In the genomic region with DNA sequence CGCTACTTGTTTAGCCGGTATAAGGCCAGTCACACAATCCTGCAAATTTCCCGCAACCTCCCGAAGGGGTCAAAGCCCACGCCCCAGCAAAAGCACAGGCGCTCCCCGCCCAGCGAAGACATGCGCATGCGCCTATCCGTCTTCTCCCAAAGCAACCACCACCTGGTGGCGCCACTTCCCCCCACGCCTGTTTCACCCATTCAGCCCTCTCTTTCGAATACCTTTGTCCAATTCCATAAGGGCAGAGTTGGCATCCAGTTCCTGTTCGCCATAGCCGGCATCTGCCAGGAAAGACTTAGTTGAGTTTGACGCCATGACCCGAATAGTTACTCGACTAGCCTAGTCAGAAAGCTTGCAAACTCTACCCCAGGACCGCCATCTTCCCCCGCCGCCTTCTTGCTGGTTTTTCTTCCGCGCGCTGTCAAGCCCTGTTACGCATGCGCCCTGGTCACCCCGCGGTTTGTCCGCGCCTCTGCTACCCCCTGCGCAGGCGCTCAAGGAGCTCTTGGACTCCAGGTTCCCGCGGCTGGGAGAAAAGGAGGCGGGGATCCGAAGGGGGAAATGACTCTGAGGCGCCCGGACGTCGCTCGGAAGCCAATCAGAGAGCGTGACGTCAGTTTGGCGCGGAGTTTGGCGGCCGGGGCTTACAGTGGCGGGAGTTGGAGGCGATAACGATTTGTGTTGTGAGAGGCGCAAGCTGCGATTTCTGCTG, we compare ENCODE assay signal across 1 cellular context.
TF ChIP-seq lines count a peak whose summit lies in the region.

A gene with protein sequence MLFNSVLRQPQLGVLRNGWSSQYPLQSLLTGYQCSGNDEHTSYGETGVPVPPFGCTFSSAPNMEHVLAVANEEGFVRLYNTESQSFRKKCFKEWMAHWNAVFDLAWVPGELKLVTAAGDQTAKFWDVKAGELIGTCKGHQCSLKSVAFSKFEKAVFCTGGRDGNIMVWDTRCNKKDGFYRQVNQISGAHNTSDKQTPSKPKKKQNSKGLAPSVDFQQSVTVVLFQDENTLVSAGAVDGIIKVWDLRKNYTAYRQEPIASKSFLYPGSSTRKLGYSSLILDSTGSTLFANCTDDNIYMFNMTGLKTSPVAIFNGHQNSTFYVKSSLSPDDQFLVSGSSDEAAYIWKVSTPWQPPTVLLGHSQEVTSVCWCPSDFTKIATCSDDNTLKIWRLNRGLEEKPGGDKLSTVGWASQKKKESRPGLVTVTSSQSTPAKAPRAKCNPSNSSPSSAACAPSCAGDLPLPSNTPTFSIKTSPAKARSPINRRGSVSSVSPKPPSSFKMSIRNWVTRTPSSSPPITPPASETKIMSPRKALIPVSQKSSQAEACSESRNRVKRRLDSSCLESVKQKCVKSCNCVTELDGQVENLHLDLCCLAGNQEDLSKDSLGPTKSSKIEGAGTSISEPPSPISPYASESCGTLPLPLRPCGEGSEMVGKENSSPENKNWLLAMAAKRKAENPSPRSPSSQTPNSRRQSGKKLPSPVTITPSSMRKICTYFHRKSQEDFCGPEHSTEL (plus strand): TSS at position 626 of the 712 bp plus-strand sequence. CDS start 143 bp downstream, outside the sequence.
TSS of gene INTS7 (minus strand) at position 435 of the 712 bp plus-strand sequence. CDS start at position 315, 120 bp downstream.

TF ChIP-seq in GM12878, 131 proteins besides CTCF, POLR2A, EP300 and RAD21 (continued from another document and continues in another):
- TF ChIP-seq USF2 (IDR thresholded peaks at IDR 0.05; ENCODE audit: borderline replicate concordance, low read depth, low read length) (no peak), TCF12 (IDR thresholded peaks at IDR 0.05; ENCODE audit: low read depth, low read length) (peak; percentile 36; the same call in 1 of the 2 replicates), ZNF274 (IDR thresholded peaks at IDR 0.05; ENCODE audit: insufficient read depth, insufficient read length) (no peak), SPI1 (IDR thresholded peaks at IDR 0.05; ENCODE audit: borderline replicate concordance, insufficient read depth, low read depth, low read length) (peak; percentile 55; the same call in 1 of the 2 replicates), SP1 (IDR thresholded peaks at IDR 0.05; ENCODE audit: low read depth, low read length) (peak; percentile 81), RBBP5 (conservative IDR thresholded peaks at IDR 0.05) (no peak), SREBF1 (IDR thresholded peaks at IDR 0.05; ENCODE audit: low read length) (no peak), POLR2AphosphoS2 (IDR thresholded peaks at IDR 0.05; ENCODE audit: low read depth, low read length) (peak; percentile 86), CUX1 (IDR thresholded peaks at IDR 0.05; ENCODE audit: insufficient replicate concordance, low read depth, low read length) (peak; percentile 19), BMI1 (IDR thresholded peaks at IDR 0.05; ENCODE audit: borderline replicate concordance) (no peak), PAX8 (IDR thresholded peaks at IDR 0.05) (peak; percentile 81), IRF4 (IDR thresholded peaks at IDR 0.05; ENCODE audit: low read depth, low read length) (no peak), ATF2 (IDR thresholded peaks at IDR 0.05; ENCODE audit: low read length) (no peak), MEF2A (IDR thresholded peaks at IDR 0.05; ENCODE audit: insufficient read depth, low read depth, low read length) (no peak), CBFB (IDR thresholded peaks at IDR 0.05; ENCODE audit: low read depth) (peak; percentile 41; the same call in 1 of the 2 replicates), SRF (IDR thresholded peaks at IDR 0.05; ENCODE audit: low read depth in 2 of 2, low read length in 2 of 2) (no peak), HSF1 (IDR thresholded peaks at IDR 0.05; ENCODE audit: low read depth, low read length) (peak; percentile 43; the same call in 1 of the 2 replicates), NFYA (IDR thresholded peaks at IDR 0.05; ENCODE audit: borderline replicate concordance, low read depth, low read length) (no peak), ZBTB11 (CRISPR knock-in tag; IDR thresholded peaks at IDR 0.05) (no peak), SMC3 (IDR thresholded peaks at IDR 0.05; ENCODE audit: borderline replicate concordance, low read length) (no peak), STAT1 (conservative IDR thresholded peaks at IDR 0.05) (peak; percentile 94; the same call in 1 of the 2 replicates), CREB1 (IDR thresholded peaks at IDR 0.05; ENCODE audit: low read depth) (peak; percentile 95), SUPT20H (IDR thresholded peaks at IDR 0.05; ENCODE audit: borderline replicate concordance, control insufficient read depth, low read depth, low read length) (no peak)
- TF ChIP-seq, protein P1, sequence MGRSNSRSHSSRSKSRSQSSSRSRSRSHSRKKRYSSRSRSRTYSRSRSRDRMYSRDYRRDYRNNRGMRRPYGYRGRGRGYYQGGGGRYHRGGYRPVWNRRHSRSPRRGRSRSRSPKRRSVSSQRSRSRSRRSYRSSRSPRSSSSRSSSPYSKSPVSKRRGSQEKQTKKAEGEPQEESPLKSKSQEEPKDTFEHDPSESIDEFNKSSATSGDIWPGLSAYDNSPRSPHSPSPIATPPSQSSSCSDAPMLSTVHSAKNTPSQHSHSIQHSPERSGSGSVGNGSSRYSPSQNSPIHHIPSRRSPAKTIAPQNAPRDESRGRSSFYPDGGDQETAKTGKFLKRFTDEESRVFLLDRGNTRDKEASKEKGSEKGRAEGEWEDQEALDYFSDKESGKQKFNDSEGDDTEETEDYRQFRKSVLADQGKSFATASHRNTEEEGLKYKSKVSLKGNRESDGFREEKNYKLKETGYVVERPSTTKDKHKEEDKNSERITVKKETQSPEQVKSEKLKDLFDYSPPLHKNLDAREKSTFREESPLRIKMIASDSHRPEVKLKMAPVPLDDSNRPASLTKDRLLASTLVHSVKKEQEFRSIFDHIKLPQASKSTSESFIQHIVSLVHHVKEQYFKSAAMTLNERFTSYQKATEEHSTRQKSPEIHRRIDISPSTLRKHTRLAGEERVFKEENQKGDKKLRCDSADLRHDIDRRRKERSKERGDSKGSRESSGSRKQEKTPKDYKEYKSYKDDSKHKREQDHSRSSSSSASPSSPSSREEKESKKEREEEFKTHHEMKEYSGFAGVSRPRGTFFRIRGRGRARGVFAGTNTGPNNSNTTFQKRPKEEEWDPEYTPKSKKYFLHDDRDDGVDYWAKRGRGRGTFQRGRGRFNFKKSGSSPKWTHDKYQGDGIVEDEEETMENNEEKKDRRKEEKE (IDR thresholded peaks at IDR 0.05), result no peak
- TF ChIP-seq, protein P2, sequence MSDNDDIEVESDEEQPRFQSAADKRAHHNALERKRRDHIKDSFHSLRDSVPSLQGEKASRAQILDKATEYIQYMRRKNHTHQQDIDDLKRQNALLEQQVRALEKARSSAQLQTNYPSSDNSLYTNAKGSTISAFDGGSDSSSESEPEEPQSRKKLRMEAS (IDR thresholded peaks at IDR 0.05; ENCODE audit: low read depth, low read length), result peak; percentile 83
- TF ChIP-seq, protein P3, sequence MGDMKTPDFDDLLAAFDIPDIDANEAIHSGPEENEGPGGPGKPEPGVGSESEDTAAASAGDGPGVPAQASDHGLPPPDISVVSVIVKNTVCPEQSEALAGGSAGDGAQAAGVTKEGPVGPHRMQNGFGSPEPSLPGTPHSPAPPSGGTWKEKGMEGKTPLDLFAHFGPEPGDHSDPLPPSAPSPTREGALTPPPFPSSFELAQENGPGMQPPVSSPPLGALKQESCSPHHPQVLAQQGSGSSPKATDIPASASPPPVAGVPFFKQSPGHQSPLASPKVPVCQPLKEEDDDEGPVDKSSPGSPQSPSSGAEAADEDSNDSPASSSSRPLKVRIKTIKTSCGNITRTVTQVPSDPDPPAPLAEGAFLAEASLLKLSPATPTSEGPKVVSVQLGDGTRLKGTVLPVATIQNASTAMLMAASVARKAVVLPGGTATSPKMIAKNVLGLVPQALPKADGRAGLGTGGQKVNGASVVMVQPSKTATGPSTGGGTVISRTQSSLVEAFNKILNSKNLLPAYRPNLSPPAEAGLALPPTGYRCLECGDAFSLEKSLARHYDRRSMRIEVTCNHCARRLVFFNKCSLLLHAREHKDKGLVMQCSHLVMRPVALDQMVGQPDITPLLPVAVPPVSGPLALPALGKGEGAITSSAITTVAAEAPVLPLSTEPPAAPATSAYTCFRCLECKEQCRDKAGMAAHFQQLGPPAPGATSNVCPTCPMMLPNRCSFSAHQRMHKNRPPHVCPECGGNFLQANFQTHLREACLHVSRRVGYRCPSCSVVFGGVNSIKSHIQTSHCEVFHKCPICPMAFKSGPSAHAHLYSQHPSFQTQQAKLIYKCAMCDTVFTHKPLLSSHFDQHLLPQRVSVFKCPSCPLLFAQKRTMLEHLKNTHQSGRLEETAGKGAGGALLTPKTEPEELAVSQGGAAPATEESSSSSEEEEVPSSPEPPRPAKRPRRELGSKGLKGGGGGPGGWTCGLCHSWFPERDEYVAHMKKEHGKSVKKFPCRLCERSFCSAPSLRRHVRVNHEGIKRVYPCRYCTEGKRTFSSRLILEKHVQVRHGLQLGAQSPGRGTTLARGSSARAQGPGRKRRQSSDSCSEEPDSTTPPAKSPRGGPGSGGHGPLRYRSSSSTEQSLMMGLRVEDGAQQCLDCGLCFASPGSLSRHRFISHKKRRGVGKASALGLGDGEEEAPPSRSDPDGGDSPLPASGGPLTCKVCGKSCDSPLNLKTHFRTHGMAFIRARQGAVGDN (IDR thresholded peaks at IDR 0.05), result peak; percentile 71
